ENCODE assay signal across 14 cellular contexts in the genomic region with DNA sequence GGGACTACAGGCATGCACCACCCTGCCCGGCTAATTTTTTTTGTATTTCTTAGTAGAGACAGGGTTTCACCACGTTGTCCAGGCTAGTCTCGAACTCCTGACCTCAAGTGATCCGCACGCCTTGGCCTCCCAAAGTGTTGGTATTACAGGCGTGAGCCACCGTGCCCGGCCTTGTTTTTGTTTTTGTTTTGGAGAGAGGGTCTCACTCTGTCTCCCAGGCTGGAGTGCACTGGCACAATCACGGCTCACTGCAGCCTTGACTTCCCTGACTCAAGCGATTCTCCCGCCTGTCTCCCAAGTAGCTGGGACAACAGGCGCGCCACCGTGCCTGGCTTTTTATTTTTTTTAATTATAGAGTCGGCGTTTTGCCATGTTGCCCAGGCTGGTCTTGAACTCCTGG. TPM values are rescaled to one million over a fixed set of nuclear protein-coding genes. Genes with fewer than 3 reads are reported as not detected.
DNase-seq lines count a peak whose midpoint lies in the region; ATAC-seq and TF ChIP-seq lines count a peak whose summit lies in the region.
"Not testable (repeated sequence)": the region's sequence is repeated elsewhere in the genome, so short reads cannot be mapped to it uniquely, and the experiment has no call there.
"Had no signal": no experiment of that assay in that cellular context is flagged by ENCODE, and none has a peak within 500 bp of the region (broad histone marks: within the 10 kb centered on the region; RNA-seq: fewer than 3 reads in every experiment).

No MANE protein-coding gene starts in this region.

- H3K27me3 ChIP-seq in PC-3 (ENCODE audit: low read length); left ventricle myocardium inferior (ENCODE audit: low read depth); subcutaneous abdominal adipose tissue (ENCODE audit: control insufficient read depth in 5 of 5, insufficient read depth in 4 of 5, low read length in 5 of 5): not testable (repeated sequence)

- H3K9me3 ChIP-seq in PC-3 (ENCODE audit: low read length); left ventricle myocardium inferior (replicated peaks); subcutaneous abdominal adipose tissue (ENCODE audit: control insufficient read depth in 5 of 5, low read length in 5 of 5): not testable (repeated sequence)

- H3K4me3 Mint-ChIP-seq in activated T-helper 17 cell treated with anti-CD3 and anti-CD28 coated beads, Interleukin-2, amount 50 U/mL, for 72 hours = peak overlapping the region; percentile 70
- peak overlapping the region; percentile 85 to 89 for H3K4me3 Mint-ChIP-seq in effector memory CD8-positive, alpha-beta T cell
- H3K4me3 Mint-ChIP-seq in mesothelial cell of epicardium (peak overlapping the region; percentile 90), progenitor cell of endocrine pancreas (ENCODE audit: low read depth) (peak overlapping the region; percentile 84)

- H3K9me3 Mint-ChIP-seq in activated T-helper 17 cell treated with anti-CD3 and anti-CD28 coated beads, Interleukin-2, amount 50 U/mL, for 72 hours; effector memory CD8-positive, alpha-beta T cell; mesothelial cell of epicardium; progenitor cell of endocrine pancreas (ENCODE audit: low read depth): not testable (repeated sequence)

- POLR2A ChIA-PET in PC-3 (lab: Charles Lee; ENCODE audit: unreplicated experiment) = interaction anchor here (0.6 to 1.2 kb wide), 3 partner anchors 11 to 65 kb away, joined by 3 to 7 read pairs (median 5); no protein-coding TSS in a partner anchor

- peaks cover 30% of the 10 kb centered on the region for H3F3A ChIP-seq in PC-3 (ENCODE audit: low read length, unreplicated experiment)

- not testable (repeated sequence) for H3K36me3 Mint-ChIP-seq in activated T-helper 17 cell treated with anti-CD3 and anti-CD28 coated beads, Interleukin-2, amount 50 U/mL, for 72 hours (ENCODE audit: low read depth); effector memory CD8-positive, alpha-beta T cell (ENCODE audit: insufficient read depth); mesothelial cell of epicardium; progenitor cell of endocrine pancreas (ENCODE audit: insufficient read depth)

- not testable (repeated sequence) for H3K36me3 ChIP-seq in PC-3 (ENCODE audit: low read depth, low read length); left ventricle myocardium inferior; subcutaneous abdominal adipose tissue (ENCODE audit: control insufficient read depth in 5 of 5, insufficient read depth in 5 of 5, low read length in 5 of 5)

- peak overlapping the region; percentile 84 for H3K27ac ChIP-seq in C4-2B
- H3K27ac ChIP-seq in PC-3 (ENCODE audit: low read length) = peak overlapping the region; percentile 89
- H3K27ac ChIP-seq in left ventricle myocardium inferior (replicated peaks) = peak overlapping the region; percentile 82
- peak overlapping the region; percentile 89 for H3K27ac ChIP-seq in subcutaneous abdominal adipose tissue (ENCODE audit: low read depth, low read length)

- H3K4me1 Mint-ChIP-seq in activated T-helper 17 cell treated with anti-CD3 and anti-CD28 coated beads, Interleukin-2, amount 50 U/mL, for 72 hours = peaks cover 20% of the 10 kb centered on the region
- H3K4me1 Mint-ChIP-seq in effector memory CD8-positive, alpha-beta T cell (ENCODE audit: low read depth in 2 of 2) = peaks cover 12 to 23% of the 10 kb centered on the region in 2 donors
- H3K4me1 Mint-ChIP-seq in mesothelial cell of epicardium = not testable (repeated sequence)
- H3K4me1 Mint-ChIP-seq in progenitor cell of endocrine pancreas (ENCODE audit: low read depth) = peaks cover 17% of the 10 kb centered on the region

- H3K9me2 ChIP-seq in PC-3 (replicated peaks; ENCODE audit: low read length) = not testable (repeated sequence)

- H3K9ac ChIP-seq in PC-3 (ENCODE audit: low read length) = peak overlapping the region; percentile 28
- H3K9ac ChIP-seq in subcutaneous abdominal adipose tissue (ENCODE audit: low read length in 5 of 5) = not testable (repeated sequence)

- not testable (repeated sequence) for H4K20me1 ChIP-seq in PC-3 (ENCODE audit: low read length)

- H3K79me2 ChIP-seq in PC-3 (ENCODE audit: low read length) = peaks cover 41% of the 10 kb centered on the region

- not testable (repeated sequence) for H3K27ac Mint-ChIP-seq in activated T-helper 17 cell treated with anti-CD3 and anti-CD28 coated beads, Interleukin-2, amount 50 U/mL, for 72 hours; effector memory CD8-positive, alpha-beta T cell; mesothelial cell of epicardium; progenitor cell of endocrine pancreas

- not testable (repeated sequence) for H3K27me3 Mint-ChIP-seq in activated T-helper 17 cell treated with anti-CD3 and anti-CD28 coated beads, Interleukin-2, amount 50 U/mL, for 72 hours; mesothelial cell of epicardium (ENCODE audit: low read depth)
- peaks cover 0 to 16% of the 10 kb centered on the region in 2 donors for H3K27me3 Mint-ChIP-seq in effector memory CD8-positive, alpha-beta T cell
- peaks cover 20% of the 10 kb centered on the region for H3K27me3 Mint-ChIP-seq in progenitor cell of endocrine pancreas

- intact Hi-C loops in PC-3 (cut with micrococcal nuclease) = loop anchor here (2.0 kb wide), 1 partner anchor 24 kb away; no protein-coding TSS in a partner anchor
- intact Hi-C loops in left ventricle myocardium inferior (cut with micrococcal nuclease) = not testable (repeated sequence)

- H3K4me2 ChIP-seq in PC-3 (ENCODE audit: low read length) = peak overlapping the region; percentile 91

- TF ChIP-seq CTCF in C4-2B (conservative IDR thresholded peaks at IDR 0.05); PC-3 (conservative IDR thresholded peaks at IDR 0.05; ENCODE audit: low read depth, low read length); left ventricle myocardium inferior (IDR thresholded peaks at IDR 0.05; ENCODE audit: borderline replicate concordance); mesothelial cell of epicardium (IDR thresholded peaks at IDR 0.05; ENCODE audit: unreplicated experiment); progenitor cell of endocrine pancreas (IDR thresholded peaks at IDR 0.05; ENCODE audit: unreplicated experiment): not testable (repeated sequence)

- not testable (repeated sequence) for H2AFZ ChIP-seq in PC-3 (ENCODE audit: low read length)

- CTCF ChIA-PET in PC-3 (lab: Charles Lee) = interaction anchor here (0.5 to 1.5 kb wide), 7 partner anchors 10 to 218 kb away, joined by 3 to 13 read pairs (median 4); no protein-coding TSS in a partner anchor

- H3K4me1 ChIP-seq in PC-3 (ENCODE audit: insufficient read depth, low read length) = peaks cover 88% of the 10 kb centered on the region
- peaks cover 58% of the 10 kb centered on the region for H3K4me1 ChIP-seq in left ventricle myocardium inferior
- peaks cover 15 to 75% (median 64%) of the 10 kb centered on the region in 5 donors for H3K4me1 ChIP-seq in subcutaneous abdominal adipose tissue (ENCODE audit: control insufficient read depth in 5 of 5, insufficient read depth in 5 of 5, low read length in 5 of 5)

- BruUV-seq in PC-3 (replicated peaks; lab: Mats Ljungman, UMichigan) = not testable (repeated sequence)

- not testable (repeated sequence) for ATAC-seq in PC-3; activated T-helper 17 cell treated with anti-CD3 and anti-CD28 coated beads, Interleukin-2, amount 50 U/mL, for 72 hours (replicated peaks); effector memory CD8-positive, alpha-beta T cell (replicated peaks)

- H3K4me3 ChIP-seq in PC-3 (ENCODE audit: low read length) (peak overlapping the region; percentile 80; the same call in 1 of the 2 replicates), left ventricle myocardium inferior (peak overlapping the region; percentile 86), subcutaneous abdominal adipose tissue (ENCODE audit: low read depth in 1 of 5, low read length in 5 of 5) (peak overlapping the region in 1 of 5 donors; percentile 75)

- DNase-seq in PC-3; effector memory CD8-positive, alpha-beta T cell; left ventricle myocardium inferior; mesothelial cell of epicardium (ENCODE audit: low spot score in 2 of 2, unreplicated experiment in 2 of 2); progenitor cell of endocrine pancreas (ENCODE audit: low spot score, unreplicated experiment): not testable (repeated sequence)

RNA-seq across cellular contexts. Expression of a gene that starts 0.9 kb away (rescaled TPM):
- total RNA-seq in PC-3 (2014; rRNA removed) (186 and 212 TPM in 2 replicates), left ventricle myocardium inferior (6.8 TPM), mesothelial cell of epicardium (17.7 to 20.9 TPM (median 19.7 TPM) in 3 replicates), progenitor cell of endocrine pancreas (14.7 and 17.9 TPM in 2 replicates)
- total RNA-seq in activated T-helper 17 cell treated with anti-CD3 and anti-CD28 coated beads, Interleukin-2, amount 50 U/mL, for 72 hours = 10 to 100 TPM in 1 of 2 donors, 1 to 10 TPM in 1; 4.9 to 12.7 TPM

RNA-seq across cellular contexts. Expression of a gene that starts 33.7 kb away (rescaled TPM):
- total RNA-seq in PC-3 (2014; rRNA removed) (0.40 TPM in 1 of 2 replicates, not detected in the other), left ventricle myocardium inferior (not detected), mesothelial cell of epicardium (not detected in 3 replicates), progenitor cell of endocrine pancreas (not detected in 2 replicates)
- total RNA-seq in activated T-helper 17 cell treated with anti-CD3 and anti-CD28 coated beads, Interleukin-2, amount 50 U/mL, for 72 hours = not detected
- total RNA-seq: activated CD4-positive, alpha-beta memory T cell treated with anti-CD3 and anti-CD28 coated beads, Interleukin-2, amount 10 ng/mL, durations not matched to agents 7 days and 5 days; activated T-helper 2 cell treated with anti-CD3 and anti-CD28 coated beads, Interferon-gamma antibody, Interleukin-2, Interleukin-4, amounts not matched to agents 10 μg/mL and 5 μg/mL and 100 μg/mL, durations not matched to agents 14 hours and 24 hours and 36 hours; B cell; natural killer cell; osteocyte; T-helper 1 cell treated with Interleukin-12 subunit alpha and Interleukin-12 subunit beta and Interleukin-4 antibody, amounts not matched to agents 30 ng/mL and 1 ng/mL, for 36 hours had no signal
